In the genomic region with DNA sequence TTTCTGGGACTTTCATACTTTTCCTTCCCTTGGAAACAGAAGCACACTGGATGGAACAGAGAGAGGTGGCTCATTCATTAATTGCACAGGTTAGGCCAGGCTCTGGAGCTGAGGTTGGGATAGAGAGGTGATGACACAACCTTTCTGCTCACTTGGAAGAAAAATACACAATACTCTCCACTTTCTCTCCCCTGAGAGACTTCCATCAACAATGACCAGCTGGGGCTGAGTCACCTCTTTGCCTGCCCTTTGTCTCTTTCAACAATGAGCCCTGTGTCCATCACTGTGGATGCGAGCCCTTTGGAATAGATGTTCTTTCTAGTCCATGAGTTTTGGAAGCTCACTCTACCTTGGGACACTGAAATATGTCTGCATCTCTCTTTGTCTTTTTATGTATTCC, we compare ENCODE assay signal across 11 cellular contexts. TPM values are rescaled to one million over a fixed set of nuclear protein-coding genes. Genes with fewer than 3 reads are reported as not detected.
DNase-seq lines count a peak whose midpoint lies in the region; TF ChIP-seq lines count a peak whose summit lies in the region.
"Had no signal": no experiment of that assay in that cellular context is flagged by ENCODE, and none has a peak within 500 bp of the region (broad histone marks: within the 10 kb centered on the region; RNA-seq: fewer than 3 reads in every experiment).

No MANE protein-coding gene starts in this region.

- peak overlapping the region; percentile 39 for H3K27ac Mint-ChIP-seq in mesothelial cell of epicardium

- H3K27me3 Mint-ChIP-seq in mesothelial cell of epicardium (ENCODE audit: low read depth), result no peaks in the 10 kb centered on the region

- DNase-seq in AG08395 (ENCODE audit: low spot score), result peak; percentile 55
- peak; percentile 84 for DNase-seq in M059J (ENCODE audit: low read depth)
- DNase-seq in dermis microvascular lymphatic vessel endothelial cell (ENCODE audit: low read depth in 2 of 2), result peak; percentile 41 to 91
- no peak for DNase-seq in mesothelial cell of epicardium (ENCODE audit: low spot score in 2 of 2, unreplicated experiment in 2 of 2)
- DNase-seq in MV-4-11 (lab: John Stamatoyannopoulos, UW), result no peak
- DNase-seq in AML-193 (lab: John Stamatoyannopoulos, UW), result no peak
- DNase-seq in LoVo (ENCODE audit: low spot score), result no peak
- DNase-seq in NCI-H2029 (lab: John Stamatoyannopoulos, UW), result no peak
- DNase-seq: activated CD4-positive, alpha-beta T cell treated with anti-CD3 and anti-CD28 coated beads, Interleukin-2, amount 50 U/mL, for 48 hours; PC-9; upper lobe of left lung had no signal

- no peak for TF ChIP-seq CTCF in mesothelial cell of epicardium (IDR thresholded peaks at IDR 0.05; ENCODE audit: unreplicated experiment)

- H3K9me3 Mint-ChIP-seq in mesothelial cell of epicardium, result no peaks in the 10 kb centered on the region

- H3K4me3 Mint-ChIP-seq in mesothelial cell of epicardium, result no peak overlapping the region

- peaks cover 65% of the 10 kb centered on the region for H3K4me1 Mint-ChIP-seq in mesothelial cell of epicardium

- peaks cover 15% of the 10 kb centered on the region for H3K36me3 Mint-ChIP-seq in mesothelial cell of epicardium

RNA-seq across cellular contexts. Expression of a gene that starts 43.1 kb away (rescaled TPM):
- 55.2 and 85.4 TPM in 2 replicates for total RNA-seq in M059J (2014; rRNA removed; shearing (Covaris generic))
- total RNA-seq in dermis microvascular lymphatic vessel endothelial cell (52.0 and 54.2 TPM in 2 replicates), mesothelial cell of epicardium (234 to 238 TPM (median 237 TPM) in 3 replicates)

Comparison
In these comparisons a context has a peak if more than half of its experiments do, and no peak if none do; other contexts are left out.
1. DNase-seq: peak in AG08395 (single experiment), M059J (single experiment) and dermis microvascular lymphatic vessel endothelial cell (2 of 2); none in mesothelial cell of epicardium (0 of 2), MV-4-11 (single experiment), AML-193 (0 of 2), LoVo (single experiment) and NCI-H2029 (single experiment).